8 cellular contexts compared by ENCODE assay signal in the genomic region with DNA sequence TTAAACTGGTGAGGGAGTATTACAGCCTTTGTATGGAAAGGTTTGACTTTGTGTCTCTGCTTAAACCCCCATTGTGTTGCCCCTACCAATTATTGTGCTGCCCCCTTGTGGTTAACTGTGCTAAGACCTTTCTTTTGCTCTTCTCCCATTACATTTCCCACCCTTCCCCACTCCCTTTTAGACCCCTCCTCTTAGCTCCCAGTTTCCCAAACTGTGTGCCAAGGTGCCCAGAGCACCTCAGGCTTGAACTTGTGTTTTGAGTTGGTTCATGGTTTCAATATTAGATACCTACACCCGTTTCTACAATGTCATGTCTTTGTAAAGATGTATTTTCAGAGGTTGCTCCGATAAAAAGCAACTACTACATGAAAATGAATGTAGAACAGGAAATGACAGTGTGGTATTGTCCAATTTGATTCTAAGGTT. TPM values are rescaled to one million over a fixed set of nuclear protein-coding genes. Genes with fewer than 3 reads are reported as not detected.
DNase-seq lines count a peak whose midpoint lies in the region; ATAC-seq and TF ChIP-seq lines count a peak whose summit lies in the region.

No MANE protein-coding gene starts in this region.

- H3K9me3 ChIP-seq in PC-9 (ENCODE audit: insufficient read depth, low read depth): no peaks in the 10 kb centered on the region

- H3F3A ChIP-seq in PC-9 (ENCODE audit: insufficient read depth, low read depth): peaks cover 7% of the 10 kb centered on the region; the same call in 1 of the 2 replicates

- no peak overlapping the region for H3K27ac ChIP-seq in PC-9

- intact Hi-C loops in PC-9 (cut with micrococcal nuclease; ENCODE audit: unreplicated experiment): loop anchor here (1.0 to 10.0 kb wide), 4 partner anchors 123 to 607 kb away; a partner anchor contains a TSS

- H3K4me2 ChIP-seq in PC-9: no peak overlapping the region

- no peaks in the 10 kb centered on the region for H3K9me2 ChIP-seq in PC-9 (ENCODE audit: insufficient read depth)

- H3K36me3 ChIP-seq in PC-9 (ENCODE audit: low read depth): no peaks in the 10 kb centered on the region

- H3K4me3 ChIP-seq in PC-9: no peak overlapping the region
- H3K4me3 ChIP-seq in skeletal muscle cell (ENCODE audit: low read depth, low read length): peak overlapping the region; percentile 8

- POLR2A ChIA-PET in PC-9 (lab: Charles Lee; ENCODE audit: unreplicated experiment): no interaction called here

- BruUV-seq in PC-9 (replicated peaks; lab: Mats Ljungman, UMichigan): no TSS peak

- no peak for ATAC-seq in GM21737 (IDR thresholded peaks at IDR 0.05; ENCODE audit: unreplicated experiment)
- ATAC-seq in GM18858 (IDR thresholded peaks at IDR 0.05; ENCODE audit: unreplicated experiment): no peak

- no peaks in the 10 kb centered on the region; the same call in 1 of the 2 replicates for H3K79me2 ChIP-seq in PC-9 (ENCODE audit: low read depth)

- peak; percentile 74 for TF ChIP-seq CTCF in PC-9 (conservative IDR thresholded peaks at IDR 0.05)

- in situ Hi-C loops in KBM-7 (cut with MboI; ENCODE audit: low pct_unique_long_range_greater_than_20kb, low sequenced_read_pairs): loop anchor here (25.0 kb wide), 1 partner anchor 226 kb away; no protein-coding TSS in a partner anchor

- DNase-seq in DMS153 (lab: John Stamatoyannopoulos, UW): peak; percentile 28
- DNase-seq in KBM-7: peak; percentile 83
- DNase-seq in PC-9: peak in 1 of 2 experiments; percentile 29
- DNase-seq in activated T-helper 9 cell treated with anti-CD3 and anti-CD28 coated beads, Interleukin-2, amount 50 U/mL, for 16 hours (ENCODE audit: low read depth): peak; percentile 23
- DNase-seq in glomerular visceral epithelial cell (ENCODE audit: extremely low spot score): peak; percentile 72
- peak; percentile 28 for DNase-seq in skeletal muscle cell (ENCODE audit: low read depth)

- H2AFZ ChIP-seq in PC-9: no peak overlapping the region

- H3K4me1 ChIP-seq in PC-9 (replicated peaks; ENCODE audit: insufficient read depth): peaks cover 22% of the 10 kb centered on the region

- CTCF ChIA-PET in PC-9 (lab: Charles Lee): interaction anchor here (0.7 kb wide), 1 partner anchor 198 kb away, joined by 6 read pairs; no protein-coding TSS in a partner anchor

- H3K27me3 ChIP-seq in PC-9 (ENCODE audit: insufficient read depth, low read depth): no peaks in the 10 kb centered on the region

- no peaks in the 10 kb centered on the region for H4K20me1 ChIP-seq in PC-9 (ENCODE audit: insufficient read depth)

RNA-seq across cellular contexts. Expression of a gene that starts 2.9 kb away (rescaled TPM):
- 2.7 and 4.9 TPM in 2 replicates for total RNA-seq in PC-9 (2021)
